ENCODE assay signal across 36 cellular contexts in the genomic region with DNA sequence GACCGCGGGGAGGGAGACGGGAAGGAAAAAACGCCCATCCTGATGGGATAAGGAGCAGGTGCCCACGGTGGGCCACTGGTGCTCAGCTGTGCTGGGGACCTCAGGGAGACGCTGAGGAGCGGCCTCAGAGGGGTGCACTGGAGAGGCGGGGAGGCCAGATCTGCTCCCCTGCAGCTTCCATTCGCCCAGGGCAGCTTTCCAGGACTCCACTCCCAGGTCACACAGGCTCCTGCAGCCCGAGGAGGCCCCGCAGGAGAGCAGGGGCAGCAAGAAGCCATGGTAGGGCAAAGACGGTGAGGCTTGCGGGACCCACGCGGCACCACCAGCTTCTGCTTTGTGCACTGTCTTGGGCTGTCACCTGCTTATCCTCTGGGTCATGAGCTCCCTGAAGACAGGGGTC.
"Had no signal": no experiment of that assay in that cellular context is flagged by ENCODE, and none has a peak within 500 bp of the region (broad histone marks: within the 10 kb centered on the region; RNA-seq: fewer than 3 reads in every experiment).

No MANE protein-coding gene starts in this region.

- ATAC-seq: activated CD8-positive, alpha-beta T cell treated with anti-CD3 and anti-CD28 coated beads for 36 hours; activated naive CD4-positive, alpha-beta T cell treated with anti-CD3 and anti-CD28 coated beads, Interleukin-2, amount 50 U/mL, for 72 hours; activated T-cell treated with anti-CD3 and anti-CD28 coated beads, Interleukin-2, amount 50 U/mL, for 4 hours; activated T-cell treated with anti-CD3 and anti-CD28 coated beads, Interleukin-2, amount 50 U/mL, for 72 hours; activated T-helper 17 cell treated with anti-CD3 and anti-CD28 coated beads, Interleukin-2, amount 50 U/mL, for 72 hours; body of pancreas had no signal

- H3K36me3 Mint-ChIP-seq: activated CD4-positive, alpha-beta memory T cell treated with anti-CD3 and anti-CD28 coated beads for 36 hours; activated naive CD4-positive, alpha-beta T cell treated with anti-CD3 and anti-CD28 coated beads, Interleukin-2, amount 50 U/mL, for 72 hours; activated naive CD8-positive, alpha-beta T cell treated with anti-CD3 and anti-CD28 coated beads for 36 hours had no signal

- H3K36me3 ChIP-seq: adrenal gland, brain microvascular endothelial cell, breast epithelium had no signal

- H3K27ac ChIP-seq: adrenal gland, body of pancreas, brain microvascular endothelial cell, breast epithelium, VCaP had no signal

- H3K4me3 Mint-ChIP-seq: activated B cell treated with CpG ODN at 0.5 μM for 24 hours; activated CD4-positive, alpha-beta memory T cell treated with anti-CD3 and anti-CD28 coated beads for 36 hours; activated CD4-positive, alpha-beta T cell treated with anti-CD3 and anti-CD28 coated beads, Interleukin-2, amount 10 ng/mL, durations not matched to agents 24 days and 14 days; activated CD8-positive, alpha-beta T cell treated with anti-CD3 and anti-CD28 coated beads for 36 hours; activated naive CD4-positive, alpha-beta T cell treated with anti-CD3 and anti-CD28 coated beads for 36 hours; activated naive CD8-positive, alpha-beta T cell treated with anti-CD3 and anti-CD28 coated beads for 36 hours; activated T-cell treated with anti-CD3 and anti-CD28 coated beads, Interleukin-2, amount 50 U/mL, for 4 hours; activated T-cell treated with anti-CD3 and anti-CD28 coated beads, Interleukin-2, amount 50 U/mL, for 72 hours; activated T-helper 1 cell treated with anti-CD3 and anti-CD28 coated beads, Interleukin-12 subunit alpha, Interleukin-12 subunit beta, Interleukin-2, Interleukin-4 antibody, amounts not matched to agents 30 ng/mL and 10 ng/mL and 1 ng/mL, durations not matched to agents 14 hours and 24 hours and 36 hours; activated T-helper 17 cell treated with anti-CD3 and anti-CD28 coated beads, Interleukin-2, amount 50 U/mL, for 72 hours; T-helper 1 cell treated with Interleukin-12 subunit alpha and Interleukin-12 subunit beta and Interleukin-4 antibody, amounts not matched to agents 30 μg/mL and 1 μg/mL, for 36 hours; T-helper 2 cell treated with Interferon-gamma antibody and Interleukin-4, amounts not matched to agents 5 μg/mL and 100 μg/mL, for 36 hours had no signal

- H3K9me3 ChIP-seq: adrenal gland, body of pancreas had no signal

- H3K27ac Mint-ChIP-seq: activated B cell treated with CpG ODN at 0.5 μM for 24 hours; activated CD4-positive, alpha-beta memory T cell treated with anti-CD3 and anti-CD28 coated beads for 36 hours; activated CD4-positive, alpha-beta T cell treated with anti-CD3 and anti-CD28 coated beads, Interleukin-2, amount 10 ng/mL, durations not matched to agents 24 days and 14 days; activated CD8-positive, alpha-beta T cell treated with anti-CD3 and anti-CD28 coated beads for 36 hours; activated naive CD4-positive, alpha-beta T cell treated with anti-CD3 and anti-CD28 coated beads for 36 hours; activated naive CD4-positive, alpha-beta T cell treated with anti-CD3 and anti-CD28 coated beads, Interleukin-2, amount 50 U/mL, for 72 hours; activated naive CD8-positive, alpha-beta T cell treated with anti-CD3 and anti-CD28 coated beads for 36 hours; activated T-cell treated with anti-CD3 and anti-CD28 coated beads, Interleukin-2, amount 50 U/mL, for 72 hours; activated T-helper 1 cell treated with anti-CD3 and anti-CD28 coated beads, Interleukin-12 subunit alpha, Interleukin-12 subunit beta, Interleukin-2, Interleukin-4 antibody, amounts not matched to agents 30 ng/mL and 10 ng/mL and 1 ng/mL, durations not matched to agents 14 hours and 24 hours and 36 hours; activated T-helper 17 cell treated with anti-CD3 and anti-CD28 coated beads, Interleukin-2, amount 50 U/mL, for 72 hours; T-helper 1 cell treated with Interleukin-12 subunit alpha and Interleukin-12 subunit beta and Interleukin-4 antibody, amounts not matched to agents 30 μg/mL and 1 μg/mL, for 36 hours; T-helper 2 cell treated with Interferon-gamma antibody and Interleukin-4, amounts not matched to agents 5 μg/mL and 100 μg/mL, for 36 hours had no signal

- H3K4me1 ChIP-seq: adrenal gland, body of pancreas, breast epithelium had no signal

- H3K27me3 Mint-ChIP-seq: activated naive CD8-positive, alpha-beta T cell treated with anti-CD3 and anti-CD28 coated beads for 36 hours had no signal

- DNase-seq: activated B cell treated with CpG ODN at 0.5 μM for 24 hours; activated CD4-positive, alpha-beta memory T cell treated with anti-CD3 and anti-CD28 coated beads for 36 hours; activated CD4-positive, alpha-beta T cell treated with anti-CD3 and anti-CD28 coated beads for 4 hours; activated CD4-positive, alpha-beta T cell treated with anti-CD3 and anti-CD28 coated beads, Interleukin-2, amount 10 ng/mL, durations not matched to agents 24 days and 14 days; activated CD4-positive, alpha-beta T cell treated with anti-CD3 and anti-CD28 coated beads, Interleukin-2, amount 50 U/mL, for 1 hour; activated CD4-positive, alpha-beta T cell treated with anti-CD3 and anti-CD28 coated beads, Interleukin-2, amount 50 U/mL, for 4 hours; activated CD4-positive, CD25-positive, alpha-beta regulatory T cell treated with anti-CD3 and anti-CD28 coated beads, Interleukin-2, amount 50 U/mL, for 72 hours; activated CD8-positive, alpha-beta memory T cell treated with anti-CD3 and anti-CD28 coated beads, Interleukin-2, amount 50 U/mL, for 4 hours; activated CD8-positive, alpha-beta T cell treated with anti-CD3 and anti-CD28 coated beads for 36 hours; activated effector memory CD4-positive, alpha-beta T cell treated with anti-CD3 and anti-CD28 coated beads, Interleukin-2, amount 50 U/mL, for 16 hours; activated gamma-delta T cell treated with Interleukin-2 at 50 U/mL for 16 hours; activated naive CD4-positive, alpha-beta T cell; activated naive CD4-positive, alpha-beta T cell treated with anti-CD3 and anti-CD28 coated beads for 36 hours; activated naive CD4-positive, alpha-beta T cell treated with anti-CD3 and anti-CD28 coated beads, Interleukin-2, amount 50 U/mL, for 16 hours; activated naive CD8-positive, alpha-beta T cell treated with anti-CD3 and anti-CD28 coated beads for 36 hours; activated T-cell treated with anti-CD3 and anti-CD28 coated beads for 4 hours; activated T-cell treated with anti-CD3 and anti-CD28 coated beads, Interleukin-2, amount 50 U/mL, for 1 hour; activated T-cell treated with anti-CD3 and anti-CD28 coated beads, Interleukin-2, amount 50 U/mL, for 4 hours; activated T-cell treated with anti-CD3 and anti-CD28 coated beads, Interleukin-2, amount 50 U/mL, for 72 hours; adrenal gland; amniotic stem cell; aorta; body of pancreas; brain microvascular endothelial cell; central memory CD4-positive, alpha-beta T cell; SW 1271; T-helper 1 cell; T-helper 2 cell; T-helper 9 cell had no signal

- H3K4me1 Mint-ChIP-seq: activated B cell treated with CpG ODN at 0.5 μM for 24 hours; activated CD4-positive, alpha-beta T cell treated with anti-CD3 and anti-CD28 coated beads, Interleukin-2, amount 10 ng/mL, durations not matched to agents 24 days and 14 days; activated naive CD8-positive, alpha-beta T cell treated with anti-CD3 and anti-CD28 coated beads for 36 hours; activated T-helper 17 cell treated with anti-CD3 and anti-CD28 coated beads, Interleukin-2, amount 50 U/mL, for 72 hours had no signal

- H3K4me3 ChIP-seq: adrenal gland, body of pancreas, breast epithelium had no signal

- H3K27me3 ChIP-seq: body of pancreas had no signal

- H3K9me3 Mint-ChIP-seq: activated CD4-positive, alpha-beta memory T cell treated with anti-CD3 and anti-CD28 coated beads for 36 hours; activated CD4-positive, alpha-beta T cell treated with anti-CD3 and anti-CD28 coated beads, Interleukin-2, amount 10 ng/mL, durations not matched to agents 24 days and 14 days; activated CD8-positive, alpha-beta T cell treated with anti-CD3 and anti-CD28 coated beads for 36 hours; activated naive CD4-positive, alpha-beta T cell treated with anti-CD3 and anti-CD28 coated beads for 36 hours; activated naive CD4-positive, alpha-beta T cell treated with anti-CD3 and anti-CD28 coated beads, Interleukin-2, amount 50 U/mL, for 72 hours; activated naive CD8-positive, alpha-beta T cell treated with anti-CD3 and anti-CD28 coated beads for 36 hours; activated T-cell treated with anti-CD3 and anti-CD28 coated beads, Interleukin-2, amount 50 U/mL, for 72 hours; activated T-helper 1 cell treated with anti-CD3 and anti-CD28 coated beads, Interleukin-12 subunit alpha, Interleukin-12 subunit beta, Interleukin-2, Interleukin-4 antibody, amounts not matched to agents 30 ng/mL and 10 ng/mL and 1 ng/mL, durations not matched to agents 14 hours and 24 hours and 36 hours; activated T-helper 17 cell treated with anti-CD3 and anti-CD28 coated beads, Interleukin-2, amount 50 U/mL, for 72 hours; T-helper 1 cell treated with Interleukin-12 subunit alpha and Interleukin-12 subunit beta and Interleukin-4 antibody, amounts not matched to agents 30 μg/mL and 1 μg/mL, for 36 hours; T-helper 2 cell treated with Interferon-gamma antibody and Interleukin-4, amounts not matched to agents 5 μg/mL and 100 μg/mL, for 36 hours had no signal
